In the genomic region with DNA sequence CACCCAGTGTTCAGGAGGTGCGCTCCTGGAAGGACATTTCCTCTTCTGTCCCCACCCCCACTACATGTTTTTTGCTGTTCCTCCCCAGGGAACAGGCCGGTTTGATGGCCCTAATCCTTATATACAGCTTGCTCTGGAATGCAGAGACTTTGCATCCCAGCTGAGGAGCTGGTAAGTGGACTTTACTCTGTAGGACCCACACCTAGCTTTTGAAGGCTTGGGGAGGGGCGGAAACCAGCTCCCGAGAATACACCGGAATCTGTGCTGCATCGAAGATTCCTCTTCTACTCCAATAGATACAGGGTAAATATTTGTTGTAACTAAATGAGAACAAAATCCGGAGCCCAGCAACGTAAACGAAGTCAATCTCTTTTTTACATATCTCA, we compare ENCODE assay signal across 10 cellular contexts. TPM values are rescaled to one million over a fixed set of nuclear protein-coding genes. Genes with fewer than 3 reads are reported as not detected.
DNase-seq lines count a peak whose midpoint lies in the region; ATAC-seq, FAIRE-seq and TF ChIP-seq lines count a peak whose summit lies in the region.
"Had no signal": no experiment of that assay in that cellular context is flagged by ENCODE, and none has a peak within 500 bp of the region (broad histone marks: within the 10 kb centered on the region; RNA-seq: fewer than 3 reads in every experiment).

No MANE protein-coding gene starts in this region.

- peaks cover 60% of the 10 kb centered on the region for H3F3A ChIP-seq in PC-9 (ENCODE audit: insufficient read depth, low read depth)

- TF ChIP-seq CTCF in A549 (IDR thresholded peaks at IDR 0.05) (no peak), HCT116 (IDR thresholded peaks at IDR 0.05 in 2 of 3, conservative IDR thresholded peaks at IDR 0.05 in 1 of 3; ENCODE audit: borderline replicate concordance in 1 of 3, insufficient read depth in 1 of 3, low read depth in 2 of 3, low read length in 2 of 3) (no peak), PC-9 (conservative IDR thresholded peaks at IDR 0.05) (no peak), suprapubic skin (IDR thresholded peaks at IDR 0.05) (no peak), gastrocnemius medialis (IDR thresholded peaks at IDR 0.05 in 4 of 5, conservative IDR thresholded peaks at IDR 0.05 in 1 of 5) (no peak)

- H4K8ac ChIP-seq in mesendoderm (ENCODE audit: low read depth, low read length) = no peak overlapping the region

- in situ Hi-C loops in gastrocnemius medialis (cut with MboI; ENCODE audit: low sequenced_read_pairs in 4 of 4) = no loop called here

- no peaks in the 10 kb centered on the region for H3K9me3 Mint-ChIP-seq in activated naive CD8-positive, alpha-beta T cell treated with anti-CD3 and anti-CD28 coated beads, Interleukin-2, amount 10 ng/mL, durations not matched to agents 7 days and 5 days

- RAD21 ChIA-PET in HCT116 (lab: Charles Lee; ENCODE audit: low non-redundant PET in 1 of 2, low total read pairs in 2 of 2, uncharacterized antibody in 2 of 2, unreplicated experiment in 2 of 2) = no interaction called here

- H3K9me3 ChIP-seq in A549 (no peaks in the 10 kb centered on the region), HCT116 (ENCODE audit: control insufficient read depth in 1 of 2, insufficient read depth in 1 of 2, low read depth in 1 of 2, low read length in 2 of 2) (no peaks in the 10 kb centered on the region), PC-9 (ENCODE audit: insufficient read depth, low read depth) (no peaks in the 10 kb centered on the region), suprapubic skin (no peaks in the 10 kb centered on the region), gastrocnemius medialis (no peaks in the 10 kb centered on the region)

- no peak overlapping the region for H3K4ac ChIP-seq in mesendoderm (ENCODE audit: low read depth, low read length)

- DNase-seq in A549 (ENCODE audit: low read depth in 1 of 2, low spot score in 1 of 2) (peak in 1 of 2 experiments; percentile 45), HCT116 (ENCODE audit: low read depth, low spot score) (no peak), mesendoderm (peak; percentile 82), PC-9 (no peak), suprapubic skin (ENCODE audit: low spot score in 2 of 2) (no peak), gastrocnemius medialis (no peak)
- DNase-seq in activated naive CD8-positive, alpha-beta T cell treated with anti-CD3 and anti-CD28 coated beads, Interleukin-2, amount 10 ng/mL, durations not matched to agents 7 days and 5 days = no peak
- DNase-seq in stimulated activated CD4-positive, alpha-beta T cell treated with anti-CD3 and anti-CD28 coated beads, Interleukin-4, amount 100 ng/mL, for 4 hours = no peak
- DNase-seq: GOT3, occipital lobe had no signal

- no peak overlapping the region for H3K18ac ChIP-seq in mesendoderm (ENCODE audit: low read length)

- 26% methylated on average over 9 of the region's 9 CpGs for WGBS in A549 (ENCODE audit: missing lambda C conversion rate)
- no CpG with 5 or more reads among the region's 9 CpGs for WGBS in mesendoderm (ENCODE audit: extremely low coverage, insufficient coverage, low lambda C conversion rate)
- whole genome bisulfite sequencing in suprapubic skin = 45% methylated on average over 9 of the region's 9 CpGs

- H2BK120ac ChIP-seq in mesendoderm (ENCODE audit: low read depth, low read length) = no peak overlapping the region

- H3K36me3 ChIP-seq in HCT116 (ENCODE audit: control insufficient read depth in 1 of 2, insufficient read depth in 2 of 2, low read length in 2 of 2) = no peaks in the 10 kb centered on the region
- no peaks in the 10 kb centered on the region for H3K36me3 ChIP-seq in mesendoderm (ENCODE audit: control insufficient read depth, insufficient read depth, low read length)
- H3K36me3 ChIP-seq in PC-9 (ENCODE audit: low read depth) = no peaks in the 10 kb centered on the region
- H3K36me3 ChIP-seq in suprapubic skin = no peaks in the 10 kb centered on the region
- no peaks in the 10 kb centered on the region for H3K36me3 ChIP-seq in gastrocnemius medialis

- FAIRE-seq in A549 (lab: Jason Lieb, UNC) = no peak

- no peak overlapping the region for H2BK5ac ChIP-seq in mesendoderm (ENCODE audit: low read length)

- H3K4me1 Mint-ChIP-seq in activated naive CD8-positive, alpha-beta T cell treated with anti-CD3 and anti-CD28 coated beads, Interleukin-2, amount 10 ng/mL, durations not matched to agents 7 days and 5 days = peaks cover 22% of the 10 kb centered on the region

- H4K5ac ChIP-seq in mesendoderm (ENCODE audit: low read length) = no peak overlapping the region

- H2AFZ ChIP-seq in HCT116 (ENCODE audit: low read depth, low read length, poor library complexity, severe bottlenecking) (no peak overlapping the region), PC-9 (no peak overlapping the region)

- peak overlapping the region in 1 of 2 experiments; percentile 86; a peak in 1 of 6 replicates for H3K27ac ChIP-seq in A549
- no peak overlapping the region for H3K27ac ChIP-seq in HCT116 (ENCODE audit: low read depth, low read length)
- peak overlapping the region; percentile 17 for H3K27ac ChIP-seq in mesendoderm (ENCODE audit: low read depth, low read length)
- H3K27ac ChIP-seq in PC-9 = no peak overlapping the region
- H3K27ac ChIP-seq in suprapubic skin = no peak overlapping the region
- H3K27ac ChIP-seq in gastrocnemius medialis = no peak overlapping the region

- no peak overlapping the region for H3K4me3 ChIP-seq in A549
- no peak overlapping the region for H3K4me3 ChIP-seq in HCT116 (replicated peaks in 1 of 2; ENCODE audit: low read depth in 1 of 2, low read length in 2 of 2)
- no peak overlapping the region for H3K4me3 ChIP-seq in mesendoderm (ENCODE audit: low read length)
- no peak overlapping the region for H3K4me3 ChIP-seq in PC-9
- H3K4me3 ChIP-seq in suprapubic skin = no peak overlapping the region
- no peak overlapping the region for H3K4me3 ChIP-seq in gastrocnemius medialis

- TF ChIP-seq EP300 in A549 (IDR thresholded peaks at IDR 0.05) (no peak), suprapubic skin (IDR thresholded peaks at IDR 0.05) (no peak)

- no peaks in the 10 kb centered on the region for H3K36me3 Mint-ChIP-seq in activated naive CD8-positive, alpha-beta T cell treated with anti-CD3 and anti-CD28 coated beads, Interleukin-2, amount 10 ng/mL, durations not matched to agents 7 days and 5 days

- no peaks in the 10 kb centered on the region for H3K79me1 ChIP-seq in mesendoderm (ENCODE audit: low read length)

- no peak overlapping the region for H3K27ac Mint-ChIP-seq in activated naive CD8-positive, alpha-beta T cell treated with anti-CD3 and anti-CD28 coated beads, Interleukin-2, amount 10 ng/mL, durations not matched to agents 7 days and 5 days

- TF ChIP-seq RAD21 in A549 (conservative IDR thresholded peaks at IDR 0.05 in 1 of 2, IDR thresholded peaks at IDR 0.05 in 1 of 2) = no peak
- TF ChIP-seq RAD21 in HCT116 (IDR thresholded peaks at IDR 0.05; ENCODE audit: low read depth) = no peak

- H3K4me3 Mint-ChIP-seq in activated naive CD8-positive, alpha-beta T cell treated with anti-CD3 and anti-CD28 coated beads, Interleukin-2, amount 10 ng/mL, durations not matched to agents 7 days and 5 days = peak overlapping the region; percentile 84

- H3K27me3 Mint-ChIP-seq in activated naive CD8-positive, alpha-beta T cell treated with anti-CD3 and anti-CD28 coated beads, Interleukin-2, amount 10 ng/mL, durations not matched to agents 7 days and 5 days = peaks cover 30% of the 10 kb centered on the region

- ATAC-seq in A549 = no peak
- no peak for ATAC-seq in HCT116
- ATAC-seq in activated naive CD8-positive, alpha-beta T cell treated with anti-CD3 and anti-CD28 coated beads, Interleukin-2, amount 10 ng/mL, durations not matched to agents 7 days and 5 days (ENCODE audit: low read depth) = no peak
- ATAC-seq in gastrocnemius medialis = no peak

- BruUV-seq in HCT116 (replicated peaks; lab: Mats Ljungman, UMichigan) (no TSS peak), PC-9 (replicated peaks; lab: Mats Ljungman, UMichigan) (no TSS peak)

- H3K79me2 ChIP-seq in HCT116 (ENCODE audit: insufficient read depth, low read length) (peaks cover 28% of the 10 kb centered on the region), mesendoderm (ENCODE audit: control insufficient read depth, insufficient read depth, low read length) (no peaks in the 10 kb centered on the region), PC-9 (ENCODE audit: low read depth) (peaks cover 20% of the 10 kb centered on the region)

- H3K4me2 ChIP-seq in A549 (peak overlapping the region; percentile 92), HCT116 (ENCODE audit: low read length) (peak overlapping the region; percentile 91; the same call in 1 of the 2 replicates), mesendoderm (ENCODE audit: low read length) (peak overlapping the region; percentile 66), PC-9 (no peak overlapping the region)

- H4K20me1 ChIP-seq in HCT116 (ENCODE audit: insufficient read depth) (no peaks in the 10 kb centered on the region), PC-9 (ENCODE audit: insufficient read depth) (no peaks in the 10 kb centered on the region)

- H3K9ac ChIP-seq in HCT116 (ENCODE audit: low read length) = no peak overlapping the region
- H3K9ac ChIP-seq in mesendoderm (ENCODE audit: low read length) = peak overlapping the region; percentile 86

- H3K9me2 ChIP-seq in HCT116 (ENCODE audit: insufficient read depth) (no peaks in the 10 kb centered on the region), PC-9 (ENCODE audit: insufficient read depth) (no peaks in the 10 kb centered on the region)

- CTCF ChIA-PET in A549 (lab: Yijun Ruan, JAX) (interaction anchor here (1.1 to 1.5 kb wide), 6 partner anchors 20 to 225 kb away, joined by 3 to 6 read pairs (median 3); no protein-coding TSS in a partner anchor), HCT116 (lab: Charles Lee) (interaction anchor here (1.0 kb wide), 1 partner anchor 23 kb away, joined by 3 read pairs; no protein-coding TSS in a partner anchor), PC-9 (lab: Charles Lee) (no interaction called here)

- H2BK15ac ChIP-seq in mesendoderm (replicated peaks; ENCODE audit: low read depth) = no peak overlapping the region

- H3K23ac ChIP-seq in mesendoderm (ENCODE audit: low read length) = no peak overlapping the region

- H3K27me3 ChIP-seq in HCT116 (ENCODE audit: insufficient read depth, low read length) (no peaks in the 10 kb centered on the region), mesendoderm (ENCODE audit: insufficient read depth, low read length, poor library complexity) (no peaks in the 10 kb centered on the region), PC-9 (ENCODE audit: insufficient read depth, low read depth) (no peaks in the 10 kb centered on the region), suprapubic skin (no peaks in the 10 kb centered on the region), gastrocnemius medialis (peaks cover 11 to 32% (median 16%) of the 10 kb centered on the region in 3 donors)

- POLR2A ChIA-PET in A549 (lab: Yijun Ruan, JAX) (interaction anchor here (1.6 to 2.1 kb wide), 2 partner anchors 30 to 51 kb away, joined by 11 to 15 read pairs; a partner anchor contains a TSS), HCT116 (lab: Charles Lee) (interaction anchor here (2.2 kb wide), 1 partner anchor 30 kb away, joined by 10 read pairs; no protein-coding TSS in a partner anchor), PC-9 (lab: Charles Lee; ENCODE audit: unreplicated experiment) (no interaction called here)
- POLR2A ChIA-PET in activated naive CD8-positive, alpha-beta T cell treated with anti-CD3 and anti-CD28 coated beads, Interleukin-2, amount 10 ng/mL, durations not matched to agents 7 days and 5 days (lab: Charles Lee) = interaction anchor here (0.6 kb wide), 1 partner anchor 271 kb away, joined by 3 read pairs; no protein-coding TSS in a partner anchor

- intact Hi-C loops in HCT116 (cut with micrococcal nuclease) (loop anchor here (5.0 kb wide), 1 partner anchor 68 kb away; no protein-coding TSS in a partner anchor), PC-9 (cut with micrococcal nuclease; ENCODE audit: unreplicated experiment) (loop anchor here (5.0 kb wide), 1 partner anchor 313 kb away; a partner anchor contains a TSS), gastrocnemius medialis (cut with DNase I; ENCODE audit: low total_unique reads) (loop anchor here (5.0 kb wide), 1 partner anchor 68 kb away; no protein-coding TSS in a partner anchor)

- H3K56ac ChIP-seq in mesendoderm (ENCODE audit: low read length) = peak overlapping the region; percentile 89

- H3K4me1 ChIP-seq in A549 (peaks cover 34% of the 10 kb centered on the region), HCT116 (ENCODE audit: control insufficient read depth in 1 of 2, insufficient read depth in 2 of 2, low read length in 2 of 2) (peaks cover 49 to 65% of the 10 kb centered on the region in 2 experiments), mesendoderm (ENCODE audit: control insufficient read depth, low read depth, low read length) (peaks cover 19% of the 10 kb centered on the region), PC-9 (replicated peaks; ENCODE audit: insufficient read depth) (peaks cover 46% of the 10 kb centered on the region), suprapubic skin (peaks cover 39% of the 10 kb centered on the region), gastrocnemius medialis (peaks cover 8 to 13% of the 10 kb centered on the region in 2 donors)

- H2AK5ac ChIP-seq in mesendoderm (ENCODE audit: low read length) = no peak overlapping the region

- TF ChIP-seq POLR2A in A549 (IDR thresholded peaks at IDR 0.05; ENCODE audit: low read length) (no peak), HCT116 (IDR thresholded peaks at IDR 0.05; ENCODE audit: borderline replicate concordance, extremely low read depth, insufficient read depth, insufficient read length) (no peak), suprapubic skin (IDR thresholded peaks at IDR 0.05) (no peak), gastrocnemius medialis (IDR thresholded peaks at IDR 0.05) (no peak)

RNA-seq across cellular contexts. Expression of a gene that starts 1.2 kb away (rescaled TPM):
- polyA plus RNA-seq in A549 (2011; rRNA removed) (1.8 and 2.1 TPM in 2 replicates), A549 (2017; fragmentation: RNase III; extraction: RNeasy Plus Mini Kit Qiagen cat#74134 plus additional on column Dnase treatment) (2.3 to 3.0 TPM (median 2.4 TPM) in 3 replicates)
- polyA plus RNA-seq in A549 (2012; cell fraction: cytosol; rRNA removed) = 0.69 and 0.71 TPM in 2 replicates
- 5.2 and 5.5 TPM in 2 replicates for polyA plus RNA-seq in A549 (2012; cell fraction: nucleus; rRNA removed)
- polyA minus RNA-seq in A549 (2011; rRNA and poly(A)+ RNA removed) = 1.8 and 4.2 TPM in 2 replicates
- total RNA-seq in HCT116 (2021; ENCODE audit: unreplicated experiment) (19.7 TPM), PC-9 (2021) (30.3 and 31.1 TPM in 2 replicates), suprapubic skin (10 to 100 TPM; 37.9 to 62.4 (median 41.7) TPM), gastrocnemius medialis (under 1 TPM in 2 of 4 donors, not detected in 2; 0.34 to 0.78 TPM)
- polyA plus RNA-seq in HCT116 (2012) = 15.5 and 16.8 TPM in 2 replicates
- under 1 TPM; 0.33 to 0.40 TPM for total RNA-seq in activated naive CD8-positive, alpha-beta T cell treated with anti-CD3 and anti-CD28 coated beads, Interleukin-2, amount 10 ng/mL, durations not matched to agents 7 days and 5 days
- polyA plus RNA-seq in mesendoderm (2013, experiment 1 of 2) = 26.5 TPM
- 26.5 TPM for polyA plus RNA-seq in mesendoderm (2013, experiment 2 of 2)

RNA-seq across cellular contexts. Expression of a gene that starts 30.1 kb away (rescaled TPM):
- polyA plus RNA-seq in A549 (2011; rRNA removed) (24.5 and 27.5 TPM in 2 replicates), A549 (2017; fragmentation: RNase III; extraction: RNeasy Plus Mini Kit Qiagen cat#74134 plus additional on column Dnase treatment) (21.1 to 31.1 TPM (median 26.7 TPM) in 3 replicates)
- polyA plus RNA-seq in A549 (2012; cell fraction: cytosol; rRNA removed) = 22.2 and 25.7 TPM in 2 replicates
- 27.5 and 41.8 TPM in 2 replicates for polyA plus RNA-seq in A549 (2012; cell fraction: nucleus; rRNA removed)
- 13.3 and 24.4 TPM in 2 replicates for polyA minus RNA-seq in A549 (2011; rRNA and poly(A)+ RNA removed)
- total RNA-seq in HCT116 (2021; ENCODE audit: unreplicated experiment) (12.3 TPM), PC-9 (2021) (35.3 and 40.2 TPM in 2 replicates), suprapubic skin (100 to 1,000 TPM in 1 of 4 donors, 10 to 100 TPM in 3; 83.4 to 121 (median 91.5) TPM), gastrocnemius medialis (1 to 10 TPM; 1.2 to 4.0 (median 2.7) TPM)
- 12.9 and 13.8 TPM in 2 replicates for polyA plus RNA-seq in HCT116 (2012)
- total RNA-seq in activated naive CD8-positive, alpha-beta T cell treated with anti-CD3 and anti-CD28 coated beads, Interleukin-2, amount 10 ng/mL, durations not matched to agents 7 days and 5 days = 1 to 10 TPM; 1.5 TPM
- polyA plus RNA-seq in mesendoderm (2013, experiment 1 of 2) = 16.9 TPM
- 17.1 TPM for polyA plus RNA-seq in mesendoderm (2013, experiment 2 of 2)

RNA-seq across cellular contexts. Expression of a gene that starts 50.7 kb away (rescaled TPM):
- polyA plus RNA-seq in A549 (2011; rRNA removed) (44.1 and 64.0 TPM in 2 replicates), A549 (2017; fragmentation: RNase III; extraction: RNeasy Plus Mini Kit Qiagen cat#74134 plus additional on column Dnase treatment) (20.8 to 22.0 TPM (median 21.9 TPM) in 3 replicates)
- polyA plus RNA-seq in A549 (2012; cell fraction: cytosol; rRNA removed) = 16.6 and 17.8 TPM in 2 replicates
- polyA plus RNA-seq in A549 (2012; cell fraction: nucleus; rRNA removed) = 45.4 and 60.9 TPM in 2 replicates
- polyA minus RNA-seq in A549 (2011; rRNA and poly(A)+ RNA removed) = 112 and 141 TPM in 2 replicates
- total RNA-seq in HCT116 (2021; ENCODE audit: unreplicated experiment) (80.6 TPM), PC-9 (2021) (63.3 and 71.0 TPM in 2 replicates), suprapubic skin (10 to 100 TPM; 29.3 to 87.3 (median 57.3) TPM), gastrocnemius medialis (10 to 100 TPM; 14.1 to 20.2 (median 15.1) TPM)
- polyA plus RNA-seq in HCT116 (2012) = 32.8 and 39.9 TPM in 2 replicates
- total RNA-seq in activated naive CD8-positive, alpha-beta T cell treated with anti-CD3 and anti-CD28 coated beads, Interleukin-2, amount 10 ng/mL, durations not matched to agents 7 days and 5 days = 100 to 1,000 TPM in 1 of 2 experiments, 10 to 100 TPM in 1; 94.8 to 104 TPM
- polyA plus RNA-seq in mesendoderm (2013, experiment 1 of 2) = 43.2 TPM
- 38.6 TPM for polyA plus RNA-seq in mesendoderm (2013, experiment 2 of 2)

Comparison
In these comparisons a context has a peak if more than half of its experiments do, and no peak if none do; other contexts are left out.
1. RNA of a gene that starts 1.2 kb away (total RNA-seq): 37.9 to 62.4 TPM in suprapubic skin, 30.3 to 31.1 TPM in PC-9 and 19.7 TPM in HCT116 (single experiment); 0.33 to 0.40 TPM in activated naive CD8-positive, alpha-beta T cell treated with anti-CD3 and anti-CD28 coated beads, Interleukin-2, amount 10 ng/mL, durations not matched to agents 7 days and 5 days and 0.34 to 0.78 TPM in gastrocnemius medialis; every median in the first group is over 10 times any median in the second.